Comparison of ENCODE assay signal across 1 cellular context in genomic region chr6:30816791-30817739, GRCh38.
TF ChIP-seq lines count a peak whose summit lies in the region.

No MANE protein-coding gene starts in this region.

TF ChIP-seq in GM12878, 131 proteins besides CTCF, POLR2A, EP300 and RAD21 (continued from another document):
- TF ChIP-seq, protein P1, sequence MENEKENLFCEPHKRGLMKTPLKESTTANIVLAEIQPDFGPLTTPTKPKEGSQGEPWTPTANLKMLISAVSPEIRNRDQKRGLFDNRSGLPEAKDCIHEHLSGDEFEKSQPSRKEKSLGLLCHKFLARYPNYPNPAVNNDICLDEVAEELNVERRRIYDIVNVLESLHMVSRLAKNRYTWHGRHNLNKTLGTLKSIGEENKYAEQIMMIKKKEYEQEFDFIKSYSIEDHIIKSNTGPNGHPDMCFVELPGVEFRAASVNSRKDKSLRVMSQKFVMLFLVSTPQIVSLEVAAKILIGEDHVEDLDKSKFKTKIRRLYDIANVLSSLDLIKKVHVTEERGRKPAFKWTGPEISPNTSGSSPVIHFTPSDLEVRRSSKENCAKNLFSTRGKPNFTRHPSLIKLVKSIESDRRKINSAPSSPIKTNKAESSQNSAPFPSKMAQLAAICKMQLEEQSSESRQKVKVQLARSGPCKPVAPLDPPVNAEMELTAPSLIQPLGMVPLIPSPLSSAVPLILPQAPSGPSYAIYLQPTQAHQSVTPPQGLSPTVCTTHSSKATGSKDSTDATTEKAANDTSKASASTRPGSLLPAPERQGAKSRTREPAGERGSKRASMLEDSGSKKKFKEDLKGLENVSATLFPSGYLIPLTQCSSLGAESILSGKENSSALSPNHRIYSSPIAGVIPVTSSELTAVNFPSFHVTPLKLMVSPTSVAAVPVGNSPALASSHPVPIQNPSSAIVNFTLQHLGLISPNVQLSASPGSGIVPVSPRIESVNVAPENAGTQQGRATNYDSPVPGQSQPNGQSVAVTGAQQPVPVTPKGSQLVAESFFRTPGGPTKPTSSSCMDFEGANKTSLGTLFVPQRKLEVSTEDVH (IDR thresholded peaks at IDR 0.05; ENCODE audit: low read depth, partially characterized antibody): peak; percentile 44
- no peak for TF ChIP-seq SREBF2 (IDR thresholded peaks at IDR 0.05; ENCODE audit: low read length)
- peak; percentile 77 for TF ChIP-seq MEF2B (IDR thresholded peaks at IDR 0.05; ENCODE audit: partially characterized antibody, poor library complexity, severe bottlenecking)
- TF ChIP-seq NFIC (IDR thresholded peaks at IDR 0.05; ENCODE audit: low read depth, low read length): peak; percentile 81; the same call in 1 of the 2 replicates
- TF ChIP-seq, protein P2, sequence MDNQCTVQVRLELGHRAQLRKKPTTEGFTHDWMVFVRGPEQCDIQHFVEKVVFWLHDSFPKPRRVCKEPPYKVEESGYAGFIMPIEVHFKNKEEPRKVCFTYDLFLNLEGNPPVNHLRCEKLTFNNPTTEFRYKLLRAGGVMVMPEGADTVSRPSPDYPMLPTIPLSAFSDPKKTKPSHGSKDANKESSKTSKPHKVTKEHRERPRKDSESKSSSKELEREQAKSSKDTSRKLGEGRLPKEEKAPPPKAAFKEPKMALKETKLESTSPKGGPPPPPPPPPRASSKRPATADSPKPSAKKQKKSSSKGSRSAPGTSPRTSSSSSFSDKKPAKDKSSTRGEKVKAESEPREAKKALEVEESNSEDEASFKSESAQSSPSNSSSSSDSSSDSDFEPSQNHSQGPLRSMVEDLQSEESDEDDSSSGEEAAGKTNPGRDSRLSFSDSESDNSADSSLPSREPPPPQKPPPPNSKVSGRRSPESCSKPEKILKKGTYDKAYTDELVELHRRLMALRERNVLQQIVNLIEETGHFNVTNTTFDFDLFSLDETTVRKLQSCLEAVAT (IDR thresholded peaks at IDR 0.05): peak; percentile 13
- no peak for TF ChIP-seq JUND (IDR thresholded peaks at IDR 0.05; ENCODE audit: low read depth, low read length)
- TF ChIP-seq, protein P3, sequence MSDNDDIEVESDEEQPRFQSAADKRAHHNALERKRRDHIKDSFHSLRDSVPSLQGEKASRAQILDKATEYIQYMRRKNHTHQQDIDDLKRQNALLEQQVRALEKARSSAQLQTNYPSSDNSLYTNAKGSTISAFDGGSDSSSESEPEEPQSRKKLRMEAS (IDR thresholded peaks at IDR 0.05; ENCODE audit: low read depth, low read length): no peak
- TF ChIP-seq, protein P4, sequence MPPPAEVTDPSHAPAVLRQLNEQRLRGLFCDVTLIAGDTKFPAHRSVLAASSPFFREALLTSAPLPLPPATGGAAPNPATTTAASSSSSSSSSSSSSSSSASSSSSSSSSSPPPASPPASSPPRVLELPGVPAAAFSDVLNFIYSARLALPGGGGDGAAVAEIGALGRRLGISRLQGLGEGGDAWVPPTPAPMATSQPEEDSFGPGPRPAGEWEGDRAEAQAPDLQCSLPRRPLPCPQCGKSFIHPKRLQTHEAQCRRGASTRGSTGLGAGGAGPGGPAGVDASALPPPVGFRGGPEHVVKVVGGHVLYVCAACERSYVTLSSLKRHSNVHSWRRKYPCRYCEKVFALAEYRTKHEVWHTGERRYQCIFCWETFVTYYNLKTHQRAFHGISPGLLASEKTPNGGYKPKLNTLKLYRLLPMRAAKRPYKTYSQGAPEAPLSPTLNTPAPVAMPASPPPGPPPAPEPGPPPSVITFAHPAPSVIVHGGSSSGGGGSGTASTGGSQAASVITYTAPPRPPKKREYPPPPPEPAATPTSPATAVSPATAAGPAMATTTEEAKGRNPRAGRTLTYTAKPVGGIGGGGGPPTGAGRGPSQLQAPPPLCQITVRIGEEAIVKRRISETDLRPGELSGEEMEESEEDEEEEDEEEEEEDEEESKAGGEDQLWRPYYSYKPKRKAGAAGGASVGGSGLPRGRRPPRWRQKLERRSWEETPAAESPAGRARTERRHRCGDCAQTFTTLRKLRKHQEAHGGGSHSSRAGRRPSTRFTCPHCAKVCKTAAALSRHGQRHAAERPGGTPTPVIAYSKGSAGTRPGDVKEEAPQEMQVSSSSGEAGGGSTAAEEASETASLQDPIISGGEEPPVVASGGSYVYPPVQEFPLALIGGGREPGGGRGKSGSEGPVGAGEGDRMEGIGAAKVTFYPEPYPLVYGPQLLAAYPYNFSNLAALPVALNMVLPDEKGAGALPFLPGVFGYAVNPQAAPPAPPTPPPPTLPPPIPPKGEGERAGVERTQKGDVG (CRISPR knock-in tag; IDR thresholded peaks at IDR 0.05): 0 out of 2 replicates have a peak, but pooled peaks have one; percentile 3
- peak; percentile 97 for TF ChIP-seq MTA2 (IDR thresholded peaks at IDR 0.05; ENCODE audit: low read depth)
- TF ChIP-seq HSF1 (IDR thresholded peaks at IDR 0.05; ENCODE audit: low read depth, low read length): no peak
- TF ChIP-seq ESRRA (IDR thresholded peaks at IDR 0.05; ENCODE audit: low read length): no peak
- TF ChIP-seq BCL3 (IDR thresholded peaks at IDR 0.05; ENCODE audit: borderline replicate concordance, insufficient read depth, low read depth, low read length, poor library complexity, severe bottlenecking): peak; percentile 63
- no peak for TF ChIP-seq HDGF (IDR thresholded peaks at IDR 0.05)
- TF ChIP-seq FOXM1 (IDR thresholded peaks at IDR 0.05; ENCODE audit: low read depth, low read length): peak; percentile 79; the same call in 1 of the 2 replicates
